In the genomic region with DNA sequence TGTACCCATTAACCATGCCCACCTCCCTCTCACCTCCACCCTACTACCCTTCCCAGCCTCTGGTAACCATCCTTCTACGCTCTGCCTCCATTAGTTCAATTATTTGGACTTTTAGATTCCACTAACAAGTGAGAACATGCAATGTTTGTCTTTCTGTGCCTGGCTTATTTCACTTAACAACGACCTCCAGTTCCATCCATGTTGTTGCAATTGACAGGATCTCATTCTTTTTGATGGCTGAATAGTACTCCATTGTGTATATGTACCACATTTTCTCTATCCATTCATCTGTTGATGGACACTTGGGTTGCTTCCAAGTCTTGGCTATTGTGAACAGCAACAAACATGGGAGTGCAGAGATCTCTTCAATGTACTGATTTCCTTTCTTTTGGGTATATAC, we compare ENCODE assay signal across 7 cellular contexts. TPM values are rescaled to one million over a fixed set of nuclear protein-coding genes. Genes with fewer than 3 reads are reported as not detected.
"Had no signal": no experiment of that assay in that cellular context is flagged by ENCODE, and none has a peak within 500 bp of the region (broad histone marks: within the 10 kb centered on the region; RNA-seq: fewer than 3 reads in every experiment).

No MANE protein-coding gene starts in this region.

RNA-seq across cellular contexts. Expression of gene MUC17, which starts 12.5 kb away (rescaled TPM):
- total RNA-seq: GM23248, H1, H4, H7, H9, HFFc6 had no signal
- polyA plus RNA-seq: GM23248, GM23338 had no signal

RNA-seq across cellular contexts. Expression of gene MUC3A, which starts 58.0 kb away (rescaled TPM):
- total RNA-seq: GM23248, H4, HFFc6 had no signal
- polyA plus RNA-seq: GM23248 had no signal
